Comparison of ENCODE assay signal across 10 cellular contexts in the genomic region with DNA sequence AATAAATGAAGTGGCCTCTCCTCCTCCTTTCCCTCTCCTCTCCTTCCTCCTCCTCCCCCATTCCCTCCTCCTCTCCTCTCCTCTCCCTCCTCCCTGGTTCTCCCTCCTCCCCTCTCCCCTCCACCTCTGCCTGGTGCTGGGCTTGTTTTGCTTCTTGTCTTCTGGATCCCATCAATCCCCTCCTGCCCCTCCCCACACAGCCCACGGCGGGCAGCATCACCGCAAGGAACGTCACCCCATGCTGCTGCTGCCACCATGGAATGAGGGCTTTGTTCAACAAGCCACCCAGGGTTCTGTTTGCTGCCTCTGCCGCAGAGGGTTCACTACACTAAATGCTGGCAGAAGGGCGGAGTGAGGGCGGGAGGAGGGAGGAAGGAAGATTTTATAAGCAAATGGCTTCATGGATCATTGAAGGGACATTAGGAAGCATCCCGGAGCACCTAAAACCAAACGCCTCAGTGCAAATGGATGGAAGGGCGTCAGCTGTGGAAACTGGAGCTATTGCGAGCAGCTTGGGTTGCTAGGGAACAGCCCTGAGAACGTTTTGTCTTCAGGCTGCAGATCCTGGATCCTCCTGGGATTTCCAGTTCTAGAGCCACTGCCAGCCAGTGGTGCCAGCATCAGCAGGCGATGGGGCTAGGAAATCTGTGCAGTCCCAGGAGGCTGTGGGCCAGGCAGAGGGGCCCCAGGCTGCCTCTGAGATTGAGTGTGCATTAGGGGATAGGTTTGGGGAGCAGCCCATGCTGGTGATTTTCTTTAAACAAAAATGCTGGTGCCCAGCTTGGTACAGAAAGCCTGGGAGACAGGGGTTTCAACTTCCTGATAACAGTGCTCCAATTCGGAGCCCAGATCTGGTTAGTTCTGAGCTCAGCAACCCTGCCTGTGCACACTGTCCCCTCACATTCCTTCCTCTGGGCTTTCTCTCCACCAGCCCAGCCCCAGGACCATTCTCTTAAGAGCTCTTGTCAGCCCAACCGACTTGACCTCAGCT.
A peak's percentile ranks its signal among the peaks of the same experiment; 100 is the strongest.
DNase-seq lines count a peak whose midpoint lies in the region; ATAC-seq and TF ChIP-seq lines count a peak whose summit lies in the region.
"Had no signal": no experiment of that assay in that cellular context is flagged by ENCODE, and none has a peak within 500 bp of the region (broad histone marks: within the 10 kb centered on the region; RNA-seq: fewer than 3 reads in every experiment).

No MANE protein-coding gene starts in this region.

- no peak for TF ChIP-seq CTCF in fibroblast of the aortic adventitia (IDR thresholded peaks at IDR 0.05; ENCODE audit: insufficient read depth, low read length)
- TF ChIP-seq CTCF in OCI-LY7 (conservative IDR thresholded peaks at IDR 0.05; ENCODE audit: low read length): no peak

- no peaks in the 10 kb centered on the region for H3K4me1 ChIP-seq in OCI-LY7 (ENCODE audit: insufficient read depth, low read length, poor library complexity, severe bottlenecking)

- DNase-seq in DMS153 (lab: John Stamatoyannopoulos, UW) (peak; percentile 90), NCI-H510A treated with DMSO at 0.1 percent for 48 hours (lab: John Stamatoyannopoulos, UW) (peak; percentile 85), fibroblast of the aortic adventitia (ENCODE audit: low read depth) (peak; percentile 38), posterior cingulate gyrus (peak; percentile 37 to 96 (median 62)), OCI-LY7 (ENCODE audit: low spot score) (no peak)
- no peak for DNase-seq in stimulated activated CD4-positive, alpha-beta T cell treated with anti-CD3 and anti-CD28 coated beads, Interleukin-4, amount 100 ng/mL, for 1 hour
- DNase-seq: activated naive CD8-positive, alpha-beta T cell treated with anti-CD3 and anti-CD28 coated beads, Interleukin-2, amount 10 ng/mL, durations not matched to agents 7 days and 5 days; kidney had no signal

- H3K4me3 ChIP-seq in fibroblast of the aortic adventitia (ENCODE audit: low read depth, low read length) (no peak overlapping the region), OCI-LY7 (ENCODE audit: low read depth, low read length, poor library complexity, severe bottlenecking) (no peak overlapping the region)

- H3K79me2 ChIP-seq in OCI-LY7 (ENCODE audit: insufficient read depth, low read depth, low read length): no peaks in the 10 kb centered on the region

- intact Hi-C loops in posterior cingulate gyrus (cut with DNase I) (no loop called here), OCI-LY7 (cut with micrococcal nuclease; ENCODE audit: unreplicated experiment) (no loop called here)

- no peaks in the 10 kb centered on the region for H4K20me1 ChIP-seq in OCI-LY7 (ENCODE audit: insufficient read depth, low read length)

- no peaks in the 10 kb centered on the region for H3K9me3 ChIP-seq in OCI-LY7 (ENCODE audit: low read length)

- POLR2A ChIA-PET in OCI-LY7 (lab: Charles Lee): no interaction called here

- no peak for ATAC-seq in GM19035 (IDR thresholded peaks at IDR 0.05; ENCODE audit: unreplicated experiment)
- ATAC-seq in HG03521 (IDR thresholded peaks at IDR 0.05; ENCODE audit: unreplicated experiment): no peak

- no TSS peak for BruUV-seq in OCI-LY7 (replicated peaks; lab: Mats Ljungman, UMichigan)

- H3K36me3 ChIP-seq in OCI-LY7 (ENCODE audit: insufficient read depth, low read length): no peaks in the 10 kb centered on the region

- H3K27ac ChIP-seq in OCI-LY7 (ENCODE audit: low read depth, low read length, poor library complexity, severe bottlenecking): no peak overlapping the region

- H3K9me2 ChIP-seq in OCI-LY7 (ENCODE audit: insufficient read depth, low read length): no peaks in the 10 kb centered on the region

- H2AFZ ChIP-seq in OCI-LY7 (ENCODE audit: low read length): no peak overlapping the region

- CTCF ChIA-PET in OCI-LY7 (lab: Charles Lee; ENCODE audit: unreplicated experiment): no interaction called here

- H3K4me2 ChIP-seq in OCI-LY7 (ENCODE audit: low read length): no peak overlapping the region

Comparison
In these comparisons a context has a peak if more than half of its experiments do, and no peak if none do; other contexts are left out.
1. DNase-seq: peak in DMS153 (single experiment), NCI-H510A treated with DMSO at 0.1 percent for 48 hours (single experiment), fibroblast of the aortic adventitia (single experiment) and posterior cingulate gyrus (10 of 10); none in OCI-LY7 (single experiment) and stimulated activated CD4-positive, alpha-beta T cell treated with anti-CD3 and anti-CD28 coated beads, Interleukin-4, amount 100 ng/mL, for 1 hour (single experiment).